ENCODE assay signal across 1 cellular context in the genomic region with DNA sequence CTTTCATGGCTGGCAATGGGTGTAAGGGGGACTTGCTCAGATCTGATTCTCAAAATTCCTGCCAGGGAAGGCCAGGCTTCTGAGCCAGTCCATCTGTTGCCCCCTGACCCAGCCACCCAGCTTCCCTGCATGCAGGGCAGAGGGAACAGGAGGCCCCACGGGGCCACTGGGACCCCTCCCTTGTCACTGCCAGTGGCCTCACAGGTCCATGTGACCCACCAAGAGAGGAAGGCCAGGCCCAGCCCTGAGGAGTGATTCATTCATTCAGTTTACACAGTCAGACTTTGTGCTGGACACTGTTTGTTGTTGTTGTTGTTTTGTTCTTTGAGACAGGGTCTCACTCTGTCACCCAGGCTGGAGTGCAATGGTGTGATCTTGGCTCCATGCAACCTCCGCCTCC.
TF ChIP-seq lines count a peak whose summit lies in the region.

No MANE protein-coding gene starts in this region.

TF ChIP-seq in HepG2, 621 proteins besides CTCF, POLR2A, EP300 and RAD21 (continued from another document and continues in another):
- TF ChIP-seq FOXP1 (IDR thresholded peaks at IDR 0.05) (peak; percentile 56; the same call in 1 of the 2 replicates), FOXP1 (CRISPR knock-in tag; IDR thresholded peaks at IDR 0.05) (peak; percentile 84), ZNF772 (CRISPR knock-in tag; IDR thresholded peaks at IDR 0.05) (no peak), ZNF660 (CRISPR knock-in tag; IDR thresholded peaks at IDR 0.05; ENCODE audit: borderline replicate concordance, low read depth) (no peak), DMAP1 (CRISPR knock-in tag; IDR thresholded peaks at IDR 0.05) (peak; percentile 59; the same call in 1 of the 2 replicates), ZSCAN25 (CRISPR knock-in tag; IDR thresholded peaks at IDR 0.05) (0 out of 2 replicates have a peak, but pooled peaks have one; percentile 23), ZNF501 (CRISPR knock-in tag; IDR thresholded peaks at IDR 0.05) (0 out of 2 replicates have a peak, but pooled peaks have one; percentile 45), PHB2 (IDR thresholded peaks at IDR 0.05; ENCODE audit: partially characterized antibody) (no peak), PRMT3 (CRISPR knock-in tag; IDR thresholded peaks at IDR 0.05; ENCODE audit: borderline replicate concordance, low read depth) (no peak), TMF1 (CRISPR knock-in tag; IDR thresholded peaks at IDR 0.05; ENCODE audit: low read depth) (no peak), RNF2 (conservative IDR thresholded peaks at IDR 0.05; ENCODE audit: low read depth) (no peak), ZNF720 (CRISPR knock-in tag; IDR thresholded peaks at IDR 0.05) (no peak), SAP130 (CRISPR knock-in tag; IDR thresholded peaks at IDR 0.05; ENCODE audit: low read depth) (peak; percentile 42), ZSCAN31 (CRISPR knock-in tag; IDR thresholded peaks at IDR 0.05; ENCODE audit: low read depth) (no peak), ZBTB42 (CRISPR knock-in tag; IDR thresholded peaks at IDR 0.05) (no peak), SRSF1 (optimal IDR thresholded peaks at IDR 0.05; ENCODE audit: low read depth, low read length) (no peak), STAG1 (CRISPR knock-in tag; IDR thresholded peaks at IDR 0.05) (no peak), REST (IDR thresholded peaks at IDR 0.05; ENCODE audit: borderline replicate concordance in 1 of 2, low read depth in 1 of 2, low read length in 2 of 2) (no peak), ZNF883 (CRISPR knock-in tag; IDR thresholded peaks at IDR 0.05; ENCODE audit: not compliant biosample characterization) (no peak), HNF4A (CRISPR knock-in tag; IDR thresholded peaks at IDR 0.05) (no peak), ZFP82 (CRISPR knock-in tag; IDR thresholded peaks at IDR 0.05; ENCODE audit: borderline replicate concordance) (no peak), FOSL2 (CRISPR knock-in tag; IDR thresholded peaks at IDR 0.05) (peak; percentile 56), ZNF274 (CRISPR knock-in tag; IDR thresholded peaks at IDR 0.05) (0 out of 2 replicates have a peak, but pooled peaks have one; percentile 50), SNAPC2 (CRISPR knock-in tag; IDR thresholded peaks at IDR 0.05) (no peak), ZNF441 (CRISPR knock-in tag; IDR thresholded peaks at IDR 0.05; ENCODE audit: borderline replicate concordance) (no peak), ZKSCAN5 (CRISPR knock-in tag; IDR thresholded peaks at IDR 0.05) (no peak), ZNF136 (CRISPR knock-in tag; IDR thresholded peaks at IDR 0.05; ENCODE audit: low read depth) (0 out of 2 replicates have a peak, but pooled peaks have one; percentile 38), ETV5 (CRISPR knock-in tag; IDR thresholded peaks at IDR 0.05; ENCODE audit: borderline replicate concordance) (peak; percentile 9; the same call in 1 of the 2 replicates), ZNF563 (CRISPR knock-in tag; IDR thresholded peaks at IDR 0.05) (no peak), MBD4 (IDR thresholded peaks at IDR 0.05; ENCODE audit: borderline replicate concordance, low read length) (no peak), TAF15 (IDR thresholded peaks at IDR 0.05; ENCODE audit: low read depth, low read length, poor library complexity, severe bottlenecking) (no peak), IKZF5 (CRISPR knock-in tag; IDR thresholded peaks at IDR 0.05) (no peak), MTF1 (CRISPR knock-in tag; IDR thresholded peaks at IDR 0.05) (no peak), SP140L (CRISPR knock-in tag; IDR thresholded peaks at IDR 0.05; ENCODE audit: borderline replicate concordance) (no peak), ZBTB7A (CRISPR knock-in tag; IDR thresholded peaks at IDR 0.05) (peak; percentile 45; the same call in 1 of the 2 replicates), PHF8 (CRISPR knock-in tag; IDR thresholded peaks at IDR 0.05) (no peak), ZNF652 (CRISPR knock-in tag; IDR thresholded peaks at IDR 0.05; ENCODE audit: borderline replicate concordance, low read depth) (no peak), ZNF350 (CRISPR knock-in tag; IDR thresholded peaks at IDR 0.05; ENCODE audit: borderline replicate concordance, low read depth) (no peak), ZNF558 (CRISPR knock-in tag; IDR thresholded peaks at IDR 0.05; ENCODE audit: borderline replicate concordance) (no peak)
- TF ChIP-seq, protein P1, sequence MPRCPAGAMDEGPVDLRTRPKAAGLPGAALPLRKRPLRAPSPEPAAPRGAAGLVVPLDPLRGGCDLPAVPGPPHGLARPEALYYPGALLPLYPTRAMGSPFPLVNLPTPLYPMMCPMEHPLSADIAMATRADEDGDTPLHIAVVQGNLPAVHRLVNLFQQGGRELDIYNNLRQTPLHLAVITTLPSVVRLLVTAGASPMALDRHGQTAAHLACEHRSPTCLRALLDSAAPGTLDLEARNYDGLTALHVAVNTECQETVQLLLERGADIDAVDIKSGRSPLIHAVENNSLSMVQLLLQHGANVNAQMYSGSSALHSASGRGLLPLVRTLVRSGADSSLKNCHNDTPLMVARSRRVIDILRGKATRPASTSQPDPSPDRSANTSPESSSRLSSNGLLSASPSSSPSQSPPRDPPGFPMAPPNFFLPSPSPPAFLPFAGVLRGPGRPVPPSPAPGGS (CRISPR knock-in tag; IDR thresholded peaks at IDR 0.05), result 0 out of 2 replicates have a peak, but pooled peaks have one; percentile 53
- TF ChIP-seq, protein P2, sequence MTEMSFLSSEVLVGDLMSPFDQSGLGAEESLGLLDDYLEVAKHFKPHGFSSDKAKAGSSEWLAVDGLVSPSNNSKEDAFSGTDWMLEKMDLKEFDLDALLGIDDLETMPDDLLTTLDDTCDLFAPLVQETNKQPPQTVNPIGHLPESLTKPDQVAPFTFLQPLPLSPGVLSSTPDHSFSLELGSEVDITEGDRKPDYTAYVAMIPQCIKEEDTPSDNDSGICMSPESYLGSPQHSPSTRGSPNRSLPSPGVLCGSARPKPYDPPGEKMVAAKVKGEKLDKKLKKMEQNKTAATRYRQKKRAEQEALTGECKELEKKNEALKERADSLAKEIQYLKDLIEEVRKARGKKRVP (CRISPR knock-in tag; IDR thresholded peaks at IDR 0.05), result no peak
- TF ChIP-seq, protein P3, sequence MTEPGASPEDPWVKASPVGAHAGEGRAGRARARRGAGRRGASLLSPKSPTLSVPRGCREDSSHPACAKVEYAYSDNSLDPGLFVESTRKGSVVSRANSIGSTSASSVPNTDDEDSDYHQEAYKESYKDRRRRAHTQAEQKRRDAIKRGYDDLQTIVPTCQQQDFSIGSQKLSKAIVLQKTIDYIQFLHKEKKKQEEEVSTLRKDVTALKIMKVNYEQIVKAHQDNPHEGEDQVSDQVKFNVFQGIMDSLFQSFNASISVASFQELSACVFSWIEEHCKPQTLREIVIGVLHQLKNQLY (CRISPR knock-in tag; IDR thresholded peaks at IDR 0.05), result no peak
- TF ChIP-seq, protein P4, sequence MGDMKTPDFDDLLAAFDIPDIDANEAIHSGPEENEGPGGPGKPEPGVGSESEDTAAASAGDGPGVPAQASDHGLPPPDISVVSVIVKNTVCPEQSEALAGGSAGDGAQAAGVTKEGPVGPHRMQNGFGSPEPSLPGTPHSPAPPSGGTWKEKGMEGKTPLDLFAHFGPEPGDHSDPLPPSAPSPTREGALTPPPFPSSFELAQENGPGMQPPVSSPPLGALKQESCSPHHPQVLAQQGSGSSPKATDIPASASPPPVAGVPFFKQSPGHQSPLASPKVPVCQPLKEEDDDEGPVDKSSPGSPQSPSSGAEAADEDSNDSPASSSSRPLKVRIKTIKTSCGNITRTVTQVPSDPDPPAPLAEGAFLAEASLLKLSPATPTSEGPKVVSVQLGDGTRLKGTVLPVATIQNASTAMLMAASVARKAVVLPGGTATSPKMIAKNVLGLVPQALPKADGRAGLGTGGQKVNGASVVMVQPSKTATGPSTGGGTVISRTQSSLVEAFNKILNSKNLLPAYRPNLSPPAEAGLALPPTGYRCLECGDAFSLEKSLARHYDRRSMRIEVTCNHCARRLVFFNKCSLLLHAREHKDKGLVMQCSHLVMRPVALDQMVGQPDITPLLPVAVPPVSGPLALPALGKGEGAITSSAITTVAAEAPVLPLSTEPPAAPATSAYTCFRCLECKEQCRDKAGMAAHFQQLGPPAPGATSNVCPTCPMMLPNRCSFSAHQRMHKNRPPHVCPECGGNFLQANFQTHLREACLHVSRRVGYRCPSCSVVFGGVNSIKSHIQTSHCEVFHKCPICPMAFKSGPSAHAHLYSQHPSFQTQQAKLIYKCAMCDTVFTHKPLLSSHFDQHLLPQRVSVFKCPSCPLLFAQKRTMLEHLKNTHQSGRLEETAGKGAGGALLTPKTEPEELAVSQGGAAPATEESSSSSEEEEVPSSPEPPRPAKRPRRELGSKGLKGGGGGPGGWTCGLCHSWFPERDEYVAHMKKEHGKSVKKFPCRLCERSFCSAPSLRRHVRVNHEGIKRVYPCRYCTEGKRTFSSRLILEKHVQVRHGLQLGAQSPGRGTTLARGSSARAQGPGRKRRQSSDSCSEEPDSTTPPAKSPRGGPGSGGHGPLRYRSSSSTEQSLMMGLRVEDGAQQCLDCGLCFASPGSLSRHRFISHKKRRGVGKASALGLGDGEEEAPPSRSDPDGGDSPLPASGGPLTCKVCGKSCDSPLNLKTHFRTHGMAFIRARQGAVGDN (CRISPR knock-in tag; IDR thresholded peaks at IDR 0.05), result peak; percentile 62
- TF ChIP-seq, protein P5, sequence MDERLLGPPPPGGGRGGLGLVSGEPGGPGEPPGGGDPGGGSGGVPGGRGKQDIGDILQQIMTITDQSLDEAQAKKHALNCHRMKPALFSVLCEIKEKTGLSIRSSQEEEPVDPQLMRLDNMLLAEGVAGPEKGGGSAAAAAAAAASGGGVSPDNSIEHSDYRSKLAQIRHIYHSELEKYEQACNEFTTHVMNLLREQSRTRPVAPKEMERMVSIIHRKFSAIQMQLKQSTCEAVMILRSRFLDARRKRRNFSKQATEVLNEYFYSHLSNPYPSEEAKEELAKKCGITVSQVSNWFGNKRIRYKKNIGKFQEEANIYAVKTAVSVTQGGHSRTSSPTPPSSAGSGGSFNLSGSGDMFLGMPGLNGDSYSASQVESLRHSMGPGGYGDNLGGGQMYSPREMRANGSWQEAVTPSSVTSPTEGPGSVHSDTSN (CRISPR knock-in tag; IDR thresholded peaks at IDR 0.05), result no peak
- TF ChIP-seq, protein P6, sequence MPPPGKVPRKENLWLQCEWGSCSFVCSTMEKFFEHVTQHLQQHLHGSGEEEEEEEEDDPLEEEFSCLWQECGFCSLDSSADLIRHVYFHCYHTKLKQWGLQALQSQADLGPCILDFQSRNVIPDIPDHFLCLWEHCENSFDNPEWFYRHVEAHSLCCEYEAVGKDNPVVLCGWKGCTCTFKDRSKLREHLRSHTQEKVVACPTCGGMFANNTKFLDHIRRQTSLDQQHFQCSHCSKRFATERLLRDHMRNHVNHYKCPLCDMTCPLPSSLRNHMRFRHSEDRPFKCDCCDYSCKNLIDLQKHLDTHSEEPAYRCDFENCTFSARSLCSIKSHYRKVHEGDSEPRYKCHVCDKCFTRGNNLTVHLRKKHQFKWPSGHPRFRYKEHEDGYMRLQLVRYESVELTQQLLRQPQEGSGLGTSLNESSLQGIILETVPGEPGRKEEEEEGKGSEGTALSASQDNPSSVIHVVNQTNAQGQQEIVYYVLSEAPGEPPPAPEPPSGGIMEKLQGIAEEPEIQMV (CRISPR knock-in tag; IDR thresholded peaks at IDR 0.05; ENCODE audit: low read depth), result no peak
- TF ChIP-seq, protein P7, sequence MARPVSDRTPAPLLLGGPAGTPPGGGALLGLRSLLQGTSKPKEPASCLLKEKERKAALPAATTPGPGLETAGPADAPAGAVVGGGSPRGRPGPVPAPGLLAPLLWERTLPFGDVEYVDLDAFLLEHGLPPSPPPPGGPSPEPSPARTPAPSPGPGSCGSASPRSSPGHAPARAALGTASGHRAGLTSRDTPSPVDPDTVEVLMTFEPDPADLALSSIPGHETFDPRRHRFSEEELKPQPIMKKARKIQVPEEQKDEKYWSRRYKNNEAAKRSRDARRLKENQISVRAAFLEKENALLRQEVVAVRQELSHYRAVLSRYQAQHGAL (CRISPR knock-in tag; IDR thresholded peaks at IDR 0.05; ENCODE audit: not compliant biosample characterization), result no peak
- TF ChIP-seq, protein P8, sequence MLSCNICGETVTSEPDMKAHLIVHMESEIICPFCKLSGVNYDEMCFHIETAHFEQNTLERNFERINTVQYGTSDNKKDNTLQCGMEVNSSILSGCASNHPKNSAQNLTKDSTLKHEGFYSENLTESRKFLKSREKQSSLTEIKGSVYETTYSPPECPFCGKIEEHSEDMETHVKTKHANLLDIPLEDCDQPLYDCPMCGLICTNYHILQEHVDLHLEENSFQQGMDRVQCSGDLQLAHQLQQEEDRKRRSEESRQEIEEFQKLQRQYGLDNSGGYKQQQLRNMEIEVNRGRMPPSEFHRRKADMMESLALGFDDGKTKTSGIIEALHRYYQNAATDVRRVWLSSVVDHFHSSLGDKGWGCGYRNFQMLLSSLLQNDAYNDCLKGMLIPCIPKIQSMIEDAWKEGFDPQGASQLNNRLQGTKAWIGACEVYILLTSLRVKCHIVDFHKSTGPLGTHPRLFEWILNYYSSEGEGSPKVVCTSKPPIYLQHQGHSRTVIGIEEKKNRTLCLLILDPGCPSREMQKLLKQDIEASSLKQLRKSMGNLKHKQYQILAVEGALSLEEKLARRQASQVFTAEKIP (CRISPR knock-in tag; IDR thresholded peaks at IDR 0.05; ENCODE audit: borderline replicate concordance), result no peak
